ENCODE assay signal across 14 cellular contexts in the genomic region with DNA sequence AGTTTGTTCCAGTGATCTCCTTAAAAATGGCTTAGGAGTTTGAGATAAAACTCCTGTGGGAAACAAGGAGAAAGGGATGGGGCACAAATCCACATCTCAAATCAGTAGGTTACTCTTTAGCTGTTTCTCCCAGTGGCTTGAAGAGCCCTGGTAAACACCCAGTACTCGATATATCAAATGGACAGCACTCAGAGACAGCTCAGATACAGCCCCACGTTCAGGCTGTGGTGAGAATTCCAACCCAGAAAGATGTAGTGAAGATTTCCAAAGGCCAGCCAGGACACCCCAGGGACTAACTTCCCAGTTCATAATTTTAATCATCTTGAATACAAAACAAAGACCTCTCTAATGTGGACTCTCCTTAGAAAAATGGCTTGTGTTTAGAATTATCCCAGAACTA. TPM values are rescaled to one million over a fixed set of nuclear protein-coding genes. Genes with fewer than 3 reads are reported as not detected.
DNase-seq lines count a peak whose midpoint lies in the region; ATAC-seq, FAIRE-seq and TF ChIP-seq lines count a peak whose summit lies in the region.
"Had no signal": no experiment of that assay in that cellular context is flagged by ENCODE, and none has a peak within 500 bp of the region (broad histone marks: within the 10 kb centered on the region; RNA-seq: fewer than 3 reads in every experiment).

No MANE protein-coding gene starts in this region.

- no peaks in the 10 kb centered on the region for H3K9me3 ChIP-seq in HepG2 (ENCODE audit: low read length)
- no peaks in the 10 kb centered on the region for H3K9me3 ChIP-seq in right lobe of liver
- no peaks in the 10 kb centered on the region for H3K9me3 ChIP-seq in transverse colon
- H3K9me3 ChIP-seq: ovary had no signal

- H3K4me1 ChIP-seq in HepG2 (ENCODE audit: insufficient read depth, low read length): peaks cover 65% of the 10 kb centered on the region
- peaks cover 0 to 11% (median 0%) of the 10 kb centered on the region in 4 donors for H3K4me1 ChIP-seq in right lobe of liver
- H3K4me1 ChIP-seq in transverse colon: peaks cover 7 to 39% (median 17%) of the 10 kb centered on the region in 4 donors

- BruUV-seq in HepG2 (replicated peaks; lab: Mats Ljungman, UMichigan): no TSS peak

- peak overlapping the region; percentile 69 for H3K27ac Mint-ChIP-seq in activated naive CD8-positive, alpha-beta T cell
- H3K27ac Mint-ChIP-seq in memory B cell: peak overlapping the region; percentile 75

- intact Hi-C loops in HepG2 (cut with micrococcal nuclease; ENCODE audit: unreplicated experiment): loop anchor here (2.0 kb wide), 1 partner anchor 92 kb away; no protein-coding TSS in a partner anchor
- intact Hi-C loops in right lobe of liver (cut with DNase I): loop anchor here in 1 of 2 donors (10.0 kb wide), 1 partner anchor 130 kb away; no protein-coding TSS in a partner anchor
- intact Hi-C loops in transverse colon (cut with DNase I; ENCODE audit: low total_unique reads): no loop called here

- in situ Hi-C loops in HepG2 (cut with HindIII; ENCODE audit: extremely low pct_ligation_motif_present, low pct_unique_long_range_greater_than_20kb) (no loop called here), transverse colon (cut with MboI; ENCODE audit: low pct_ligation_motif_present in 1 of 4, low pct_unique_long_range_greater_than_20kb in 1 of 4, low sequenced_read_pairs in 3 of 4) (loop anchor here in 1 of 4 donors (25.0 kb wide), 1 partner anchor 93 kb away; a partner anchor contains a TSS)

- WGBS in HepG2 (ENCODE audit: low lambda C conversion rate): 24% methylated on average over 2 of the region's 2 CpGs
- 67% methylated on average over 2 of the region's 2 CpGs for WGBS in right lobe of liver (ENCODE audit: insufficient coverage, low coverage, low lambda C conversion rate, missing lambda C conversion rate)
- 11 to 25% methylated on average over 2 of the region's 2 CpGs for WGBS in transverse colon (ENCODE audit: low coverage in 1 of 2), 2 donors

- H3K27me3 ChIP-seq in HepG2 (ENCODE audit: control insufficient read depth in 1 of 2, insufficient read depth in 2 of 2, low read length in 2 of 2) (no peaks in the 10 kb centered on the region), right lobe of liver (no peaks in the 10 kb centered on the region), transverse colon (no peaks in the 10 kb centered on the region)
- H3K27me3 ChIP-seq: ovary had no signal

- FAIRE-seq in HepG2 (lab: Jason Lieb, UNC): no peak
- FAIRE-seq in RCC 7860 (lab: Jason Lieb, UNC): no peak
- FAIRE-seq: kidney had no signal

- POLR2A ChIA-PET in HepG2 (lab: Yijun Ruan, JAX): interaction anchor here (0.7 to 14.7 kb wide), 8 partner anchors 12 to 143 kb away, joined by 3 to 173 read pairs (median 16); a partner anchor contains a TSS

- ATAC-seq in HepG2: peak; percentile 15
- ATAC-seq in right lobe of liver: no peak
- no peak for ATAC-seq in memory B cell (ENCODE audit: low read depth)
- ATAC-seq in HG03095 (IDR thresholded peaks at IDR 0.05; ENCODE audit: unreplicated experiment): no peak

- TF ChIP-seq CTCF in HepG2 (CRISPR knock-in tag; IDR thresholded peaks at IDR 0.05) (no peak), right lobe of liver (IDR thresholded peaks at IDR 0.05) (no peak), transverse colon (IDR thresholded peaks at IDR 0.05) (no peak)

- H3K27ac ChIP-seq in HepG2 (ENCODE audit: extremely low read length, insufficient read depth, low read length): peak overlapping the region; percentile 52
- H3K27ac ChIP-seq in right lobe of liver: no peak overlapping the region
- H3K27ac ChIP-seq in transverse colon: peak overlapping the region; percentile 49 to 73 (median 52)
- H3K27ac ChIP-seq: ovary had no signal

- H4K20me1 ChIP-seq in HepG2 (ENCODE audit: insufficient read depth, low read length): peaks cover 3% of the 10 kb centered on the region; the same call in 1 of the 2 replicates

- H2AFZ ChIP-seq in HepG2 (ENCODE audit: low read length): no peak overlapping the region

- H3K4me3 Mint-ChIP-seq in activated naive CD8-positive, alpha-beta T cell: no peak overlapping the region
- H3K4me3 Mint-ChIP-seq in memory B cell: no peak overlapping the region
- H3K4me3 Mint-ChIP-seq: type B pancreatic cell had no signal

- H3K4me1 Mint-ChIP-seq in activated naive CD8-positive, alpha-beta T cell (ENCODE audit: low read depth): peaks cover 58% of the 10 kb centered on the region
- peaks cover 23% of the 10 kb centered on the region for H3K4me1 Mint-ChIP-seq in memory B cell

- H3K4me3 ChIP-seq in HepG2 (replicated peaks in 1 of 3; ENCODE audit: insufficient read depth in 1 of 3, low read depth in 2 of 3, low read length in 3 of 3) (peak overlapping the region in 1 of 3 experiments; percentile 8; a peak in 1 of 6 replicates), right lobe of liver (no peak overlapping the region), transverse colon (no peak overlapping the region)
- H3K4me3 ChIP-seq: ovary had no signal

- TF ChIP-seq RAD21 in HepG2 (CRISPR knock-in tag; IDR thresholded peaks at IDR 0.05): 0 out of 2 replicates have a peak, but pooled peaks have one; percentile 18

- no peaks in the 10 kb centered on the region for H3K79me2 ChIP-seq in HepG2 (ENCODE audit: insufficient read depth, low read length)

- H3K4me2 ChIP-seq in HepG2 (ENCODE audit: low read depth, low read length): peak overlapping the region; percentile 59

- peaks cover 3% of the 10 kb centered on the region for H3K36me3 Mint-ChIP-seq in activated naive CD8-positive, alpha-beta T cell
- H3K36me3 Mint-ChIP-seq in memory B cell: no peaks in the 10 kb centered on the region

- H3K9ac ChIP-seq in HepG2 (ENCODE audit: insufficient read depth, low read depth, low read length): no peak overlapping the region

- H3K27me3 Mint-ChIP-seq in activated naive CD8-positive, alpha-beta T cell: no peaks in the 10 kb centered on the region
- H3K27me3 Mint-ChIP-seq in memory B cell: no peaks in the 10 kb centered on the region
- H3K27me3 Mint-ChIP-seq: type B pancreatic cell had no signal

- DNase-seq in HepG2 (ENCODE audit: low spot score) (no peak), right lobe of liver (no peak), memory B cell (ENCODE audit: low spot score in 2 of 2) (no peak), transverse colon (no peak), COLO668 (lab: John Stamatoyannopoulos, UW; ENCODE audit: unreplicated experiment) (no peak), RCC 7860 (ENCODE audit: low spot score) (no peak)
- DNase-seq: HCEC 1CT, kidney, NCI-H526, ovary, T-helper 1 cell had no signal

- TF ChIP-seq EP300 in HepG2 (IDR thresholded peaks at IDR 0.05; ENCODE audit: low read depth in 2 of 2, low read length in 2 of 2) (no peak), HepG2 (CRISPR knock-in tag; IDR thresholded peaks at IDR 0.05; ENCODE audit: borderline replicate concordance) (no peak), transverse colon (IDR thresholded peaks at IDR 0.05; ENCODE audit: low read depth) (no peak)

- peak; percentile 31 to 44; a peak in 2 of 4 replicates for TF ChIP-seq POLR2A in HepG2 (IDR thresholded peaks at IDR 0.05; ENCODE audit: insufficient read depth in 1 of 2, low read depth in 2 of 2, low read length in 2 of 2)
- TF ChIP-seq POLR2A in right lobe of liver (IDR thresholded peaks at IDR 0.05): no peak
- no peak for TF ChIP-seq POLR2A in transverse colon (IDR thresholded peaks at IDR 0.05)

- H3K36me3 ChIP-seq in HepG2 (replicated peaks in 1 of 2; ENCODE audit: control insufficient read depth in 1 of 2, insufficient read depth in 2 of 2, low read length in 2 of 2) (no peaks in the 10 kb centered on the region; a peak in 1 of 5 replicates), right lobe of liver (peaks cover 0 to 6% (median 0%) of the 10 kb centered on the region in 4 donors), transverse colon (no peaks in the 10 kb centered on the region)
- H3K36me3 ChIP-seq: ovary had no signal

- H3K9me3 Mint-ChIP-seq in activated naive CD8-positive, alpha-beta T cell (ENCODE audit: low read depth): no peaks in the 10 kb centered on the region
- H3K9me3 Mint-ChIP-seq in memory B cell: no peaks in the 10 kb centered on the region
- H3K9me3 Mint-ChIP-seq: type B pancreatic cell had no signal

- CTCF ChIA-PET in HepG2 (lab: Yijun Ruan, JAX; ENCODE audit: low intra/inter-chr PET ratio, low total read pairs): interaction anchor here (1.5 to 2.0 kb wide), 3 partner anchors 101 to 137 kb away, joined by 7 to 15 read pairs (median 7); no protein-coding TSS in a partner anchor

RNA-seq across cellular contexts. Expression of a gene that starts 6.4 kb away (rescaled TPM):
- total RNA-seq in HepG2 (2016; rRNA removed; fragmentation: Illumina TruSeq; extraction: Trizol) (45.9 and 48.0 TPM in 2 replicates), right lobe of liver (10 to 100 TPM; 13.0 to 19.3 (median 14.6) TPM), transverse colon (10 to 100 TPM; 44.0 to 65.1 (median 50.1) TPM)
- total RNA-seq in HepG2 (2016; cell fraction: cytosol; rRNA removed; fragmentation: Illumina TruSeq; extraction: Trizol; ENCODE audit: low read depth): 8.8 and 10.8 TPM in 2 replicates
- 41.9 and 43.4 TPM in 2 replicates for total RNA-seq in HepG2 (2016; cell fraction: insoluble cytoplasmic fraction; rRNA removed; fragmentation: Illumina TruSeq; extraction: Trizol)
- 42.3 and 48.6 TPM in 2 replicates for total RNA-seq in HepG2 (2016; cell fraction: membrane; rRNA removed; fragmentation: Illumina TruSeq; extraction: Trizol)
- total RNA-seq in HepG2 (2016; cell fraction: nucleus; rRNA removed; fragmentation: Illumina TruSeq; extraction: Trizol): 31.1 and 37.8 TPM in 2 replicates
- polyA plus RNA-seq in HepG2 (2011; rRNA removed): 41.3 and 49.7 TPM in 2 replicates
- 27.7 and 34.7 TPM in 2 replicates for polyA plus RNA-seq in HepG2 (2011; cell fraction: cytosol; rRNA removed)
- polyA plus RNA-seq in HepG2 (2011; cell fraction: nucleus; rRNA removed): 30.2 and 33.3 TPM in 2 replicates
- polyA plus RNA-seq in HepG2 (2012): 38.9 and 45.7 TPM in 2 replicates
- polyA plus RNA-seq in HepG2 (2016; cell fraction: cytosol; fragmentation: Illumina TruSeq; extraction: Trizol; ENCODE audit: low read depth): 7.1 and 7.4 TPM in 2 replicates
- polyA plus RNA-seq in HepG2 (2016; cell fraction: insoluble cytoplasmic fraction; fragmentation: Illumina TruSeq; extraction: Trizol; ENCODE audit: low read depth): 34.8 and 42.4 TPM in 2 replicates
- polyA plus RNA-seq in HepG2 (2016; cell fraction: membrane; fragmentation: Illumina TruSeq; extraction: Trizol; ENCODE audit: low read depth): 22.0 and 25.5 TPM in 2 replicates
- polyA plus RNA-seq in HepG2 (2016; cell fraction: nucleus; fragmentation: Illumina TruSeq; extraction: Trizol; ENCODE audit: insufficient read depth, low read depth): 46.2 and 49.1 TPM in 2 replicates
- 41.4 and 56.9 TPM in 2 replicates for polyA minus RNA-seq in HepG2 (2011; rRNA and poly(A)+ RNA removed; ENCODE audit: low replicate concordance)
- polyA minus RNA-seq in HepG2 (2011; cell fraction: cytosol; rRNA and poly(A)+ RNA removed): 31.2 and 37.3 TPM in 2 replicates
- 32.7 and 46.6 TPM in 2 replicates for polyA minus RNA-seq in HepG2 (2011; cell fraction: nucleus; rRNA and poly(A)+ RNA removed)

RNA-seq across cellular contexts. Expression of a gene that starts 12.6 kb away (rescaled TPM):
- total RNA-seq in HepG2 (2016; rRNA removed; fragmentation: Illumina TruSeq; extraction: Trizol): 445 and 520 TPM in 2 replicates
- total RNA-seq in HepG2 (2016; cell fraction: cytosol; rRNA removed; fragmentation: Illumina TruSeq; extraction: Trizol; ENCODE audit: low read depth): 40.7 and 51.5 TPM in 2 replicates
- 472 and 528 TPM in 2 replicates for total RNA-seq in HepG2 (2016; cell fraction: insoluble cytoplasmic fraction; rRNA removed; fragmentation: Illumina TruSeq; extraction: Trizol)
- total RNA-seq in HepG2 (2016; cell fraction: membrane; rRNA removed; fragmentation: Illumina TruSeq; extraction: Trizol): 120 and 137 TPM in 2 replicates
- 332 and 353 TPM in 2 replicates for total RNA-seq in HepG2 (2016; cell fraction: nucleus; rRNA removed; fragmentation: Illumina TruSeq; extraction: Trizol)
- 142 and 144 TPM in 2 replicates for polyA plus RNA-seq in HepG2 (2011; rRNA removed)
- polyA plus RNA-seq in HepG2 (2011; cell fraction: cytosol; rRNA removed): 61.9 and 82.9 TPM in 2 replicates
- 1,130 and 1,625 TPM in 2 replicates for polyA plus RNA-seq in HepG2 (2011; cell fraction: nucleus; rRNA removed)
- polyA plus RNA-seq in HepG2 (2012): 96.9 and 161 TPM in 2 replicates
- 19.4 and 20.4 TPM in 2 replicates for polyA plus RNA-seq in HepG2 (2016; cell fraction: cytosol; fragmentation: Illumina TruSeq; extraction: Trizol; ENCODE audit: low read depth)
- polyA plus RNA-seq in HepG2 (2016; cell fraction: insoluble cytoplasmic fraction; fragmentation: Illumina TruSeq; extraction: Trizol; ENCODE audit: low read depth): 411 and 445 TPM in 2 replicates
- 54.7 and 57.3 TPM in 2 replicates for polyA plus RNA-seq in HepG2 (2016; cell fraction: membrane; fragmentation: Illumina TruSeq; extraction: Trizol; ENCODE audit: low read depth)
- polyA plus RNA-seq in HepG2 (2016; cell fraction: nucleus; fragmentation: Illumina TruSeq; extraction: Trizol; ENCODE audit: insufficient read depth, low read depth): 359 and 383 TPM in 2 replicates
- 673 and 710 TPM in 2 replicates for polyA minus RNA-seq in HepG2 (2011; rRNA and poly(A)+ RNA removed; ENCODE audit: low replicate concordance)
- polyA minus RNA-seq in HepG2 (2011; cell fraction: cytosol; rRNA and poly(A)+ RNA removed): 78.3 and 89.3 TPM in 2 replicates
- 1,057 and 1,237 TPM in 2 replicates for polyA minus RNA-seq in HepG2 (2011; cell fraction: nucleus; rRNA and poly(A)+ RNA removed)
- 10 to 100 TPM; 55.7 to 92.0 (median 80.0) TPM for total RNA-seq in right lobe of liver
- total RNA-seq in transverse colon: 100 to 1,000 TPM; 122 to 174 (median 143) TPM

RNA-seq across cellular contexts. Expression of a gene that starts 39.2 kb away (rescaled TPM):
- total RNA-seq in HepG2 (2016; rRNA removed; fragmentation: Illumina TruSeq; extraction: Trizol) (4.2 and 7.4 TPM in 2 replicates), right lobe of liver (1 to 10 TPM; 4.0 to 8.5 (median 5.5) TPM), transverse colon (10 to 100 TPM; 20.2 to 27.3 (median 24.6) TPM)
- total RNA-seq in HepG2 (2016; cell fraction: cytosol; rRNA removed; fragmentation: Illumina TruSeq; extraction: Trizol; ENCODE audit: low read depth): 4.1 and 4.7 TPM in 2 replicates
- 3.5 and 7.9 TPM in 2 replicates for total RNA-seq in HepG2 (2016; cell fraction: insoluble cytoplasmic fraction; rRNA removed; fragmentation: Illumina TruSeq; extraction: Trizol)
- 7.6 and 8.6 TPM in 2 replicates for total RNA-seq in HepG2 (2016; cell fraction: membrane; rRNA removed; fragmentation: Illumina TruSeq; extraction: Trizol)
- total RNA-seq in HepG2 (2016; cell fraction: nucleus; rRNA removed; fragmentation: Illumina TruSeq; extraction: Trizol): 9.6 and 11.9 TPM in 2 replicates
- 12.9 and 14.4 TPM in 2 replicates for polyA plus RNA-seq in HepG2 (2011; rRNA removed)
- 8.1 and 8.6 TPM in 2 replicates for polyA plus RNA-seq in HepG2 (2011; cell fraction: cytosol; rRNA removed)
- polyA plus RNA-seq in HepG2 (2011; cell fraction: nucleus; rRNA removed): 36.7 and 43.5 TPM in 2 replicates
- 9.8 and 10.2 TPM in 2 replicates for polyA plus RNA-seq in HepG2 (2012)
- polyA plus RNA-seq in HepG2 (2016; cell fraction: cytosol; fragmentation: Illumina TruSeq; extraction: Trizol; ENCODE audit: low read depth): 9.4 and 11.1 TPM in 2 replicates
- 9.2 and 10.0 TPM in 2 replicates for polyA plus RNA-seq in HepG2 (2016; cell fraction: insoluble cytoplasmic fraction; fragmentation: Illumina TruSeq; extraction: Trizol; ENCODE audit: low read depth)
- 15.4 and 16.0 TPM in 2 replicates for polyA plus RNA-seq in HepG2 (2016; cell fraction: membrane; fragmentation: Illumina TruSeq; extraction: Trizol; ENCODE audit: low read depth)
- 33.7 and 36.2 TPM in 2 replicates for polyA plus RNA-seq in HepG2 (2016; cell fraction: nucleus; fragmentation: Illumina TruSeq; extraction: Trizol; ENCODE audit: insufficient read depth, low read depth)
- polyA minus RNA-seq in HepG2 (2011; rRNA and poly(A)+ RNA removed; ENCODE audit: low replicate concordance): 2.9 and 6.8 TPM in 2 replicates
- polyA minus RNA-seq in HepG2 (2011; cell fraction: cytosol; rRNA and poly(A)+ RNA removed): 5.1 and 7.3 TPM in 2 replicates
- polyA minus RNA-seq in HepG2 (2011; cell fraction: nucleus; rRNA and poly(A)+ RNA removed): 6.6 and 8.2 TPM in 2 replicates

Comparison
In these comparisons a context has a peak if more than half of its experiments do, and no peak if none do; other contexts are left out.
1. H3K27ac ChIP-seq: peak in HepG2 (single experiment) and transverse colon (4 of 4); none in right lobe of liver (0 of 3).
2. POLR2A ChIP-seq: peak in HepG2 (2 of 2); none in right lobe of liver (single experiment) and transverse colon (single experiment).